ENCODE assay signal across 14 cellular contexts in the genomic region with DNA sequence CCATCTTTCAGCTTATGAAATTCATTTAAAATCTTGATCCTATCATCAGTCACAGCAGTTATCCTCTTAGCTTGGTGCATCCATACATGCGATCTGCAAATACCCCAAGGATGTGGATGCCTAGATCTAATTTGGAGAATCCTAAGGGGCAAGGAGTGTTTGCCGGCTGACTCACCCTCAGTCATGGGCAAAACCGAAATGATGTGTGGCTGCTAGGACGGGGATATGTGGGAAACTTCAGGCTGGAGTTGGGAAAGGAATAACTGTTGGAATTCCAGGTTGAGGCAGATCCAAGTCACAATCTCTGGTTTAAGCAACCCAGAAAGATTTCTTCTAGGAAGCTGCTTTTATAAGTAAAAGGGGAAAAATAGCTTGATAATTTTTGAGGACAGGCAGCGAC. TPM values are rescaled to one million over a fixed set of nuclear protein-coding genes. Genes with fewer than 3 reads are reported as not detected.
DNase-seq lines count a peak whose midpoint lies in the region; TF ChIP-seq lines count a peak whose summit lies in the region.
"Had no signal": no experiment of that assay in that cellular context is flagged by ENCODE, and none has a peak within 500 bp of the region (broad histone marks: within the 10 kb centered on the region; RNA-seq: fewer than 3 reads in every experiment).

No MANE protein-coding gene starts in this region.

- intact Hi-C loops in esophagus muscularis mucosa (cut with DNase I) = no loop called here

- no peak for TF ChIP-seq EP300 in esophagus muscularis mucosa (IDR thresholded peaks at IDR 0.05)

- POLR2A ChIA-PET in HEK293 (lab: Yijun Ruan, JAX) = no interaction called here

- H3K4me3 ChIP-seq in HEK293 (ENCODE audit: low read depth, low read length) (no peak overlapping the region), fibroblast of villous mesenchyme (ENCODE audit: low read depth, low read length) (peak overlapping the region; percentile 9), urinary bladder (ENCODE audit: low read depth, low read length) (peak overlapping the region; percentile 2), esophagus muscularis mucosa (no peak overlapping the region)

- 60% methylated on average over 5 of the region's 5 CpGs for WGBS in urinary bladder
- WGBS in esophagus muscularis mucosa = 63% methylated on average over 5 of the region's 5 CpGs

- H3K9me3 ChIP-seq in HEK293 (ENCODE audit: control insufficient read depth, insufficient read depth, low read depth, low read length) = no peaks in the 10 kb centered on the region
- no peaks in the 10 kb centered on the region for H3K9me3 ChIP-seq in esophagus muscularis mucosa

- H3K36me3 ChIP-seq in HEK293 (ENCODE audit: control insufficient read depth in 2 of 2, insufficient read depth in 1 of 2, low read length in 2 of 2) = no peaks in the 10 kb centered on the region
- no peaks in the 10 kb centered on the region for H3K36me3 ChIP-seq in urinary bladder (ENCODE audit: insufficient read depth)
- H3K36me3 ChIP-seq in esophagus muscularis mucosa = no peaks in the 10 kb centered on the region

- TF ChIP-seq CTCF in HEK293 (tag by site-specific recombination; IDR thresholded peaks at IDR 0.05) (no peak), fibroblast of villous mesenchyme (IDR thresholded peaks at IDR 0.05; ENCODE audit: insufficient read depth, low read depth, low read length) (no peak), esophagus muscularis mucosa (IDR thresholded peaks at IDR 0.05) (no peak)

- DNase-seq in RPMI7951 (ENCODE audit: low read depth) (peak; percentile 14), fibroblast of villous mesenchyme (ENCODE audit: low read depth) (peak; percentile 29), SW 1271 (lab: John Stamatoyannopoulos, UW) (no peak), SKM-1 treated with dmso at 0.1 percent for 144 hours (lab: John Stamatoyannopoulos, UW; ENCODE audit: unreplicated experiment) (no peak), esophagus muscularis mucosa (ENCODE audit: extremely low spot score) (no peak)
- DNase-seq: CD4-positive, CD25-positive, alpha-beta regulatory T cell; H9; NCI-H1048; NCI-H146; NCI-H2081; NCI-H748 treated with DMSO at 0.1 percent for 48 hours; SHP77 treated with DMSO at 0.1 percent for 48 hours had no signal

- H3K27ac ChIP-seq in HEK293 (ENCODE audit: extremely low read depth, low read depth, low read length) (peak overlapping the region; percentile 51), urinary bladder (ENCODE audit: low read depth) (peak overlapping the region; percentile 16), esophagus muscularis mucosa (replicated peaks in 1 of 4) (no peak overlapping the region)

- H3K4me1 ChIP-seq in HEK293 (ENCODE audit: control insufficient read depth, insufficient read depth, low read length) (peaks cover 28% of the 10 kb centered on the region), urinary bladder (ENCODE audit: insufficient read depth) (no peaks in the 10 kb centered on the region), esophagus muscularis mucosa (peaks cover 0 to 4% (median 3%) of the 10 kb centered on the region in 4 donors)

- no peak for TF ChIP-seq POLR2A in esophagus muscularis mucosa (IDR thresholded peaks at IDR 0.05; ENCODE audit: low read depth)

- peaks cover 0 to 40% (median 11%) of the 10 kb centered on the region in 4 donors for H3K27me3 ChIP-seq in esophagus muscularis mucosa

- CTCF ChIA-PET in HEK293 (lab: Yijun Ruan, JAX) = interaction anchor here (0.8 to 5.3 kb wide), 4 partner anchors 11 to 36 kb away, joined by 3 to 39 read pairs (median 3); no protein-coding TSS in a partner anchor

TF ChIP-seq in HEK293, 187 proteins besides CTCF, POLR2A, EP300 and RAD21:
- TF ChIP-seq, protein P1, sequence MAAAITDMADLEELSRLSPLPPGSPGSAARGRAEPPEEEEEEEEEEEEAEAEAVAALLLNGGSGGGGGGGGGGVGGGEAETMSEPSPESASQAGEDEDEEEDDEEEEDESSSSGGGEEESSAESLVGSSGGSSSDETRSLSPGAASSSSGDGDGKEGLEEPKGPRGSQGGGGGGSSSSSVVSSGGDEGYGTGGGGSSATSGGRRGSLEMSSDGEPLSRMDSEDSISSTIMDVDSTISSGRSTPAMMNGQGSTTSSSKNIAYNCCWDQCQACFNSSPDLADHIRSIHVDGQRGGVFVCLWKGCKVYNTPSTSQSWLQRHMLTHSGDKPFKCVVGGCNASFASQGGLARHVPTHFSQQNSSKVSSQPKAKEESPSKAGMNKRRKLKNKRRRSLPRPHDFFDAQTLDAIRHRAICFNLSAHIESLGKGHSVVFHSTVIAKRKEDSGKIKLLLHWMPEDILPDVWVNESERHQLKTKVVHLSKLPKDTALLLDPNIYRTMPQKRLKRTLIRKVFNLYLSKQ (tag by site-specific recombination; IDR thresholded peaks at IDR 0.05; ENCODE audit: borderline replicate concordance) = no peak
- TF ChIP-seq ZNF514 (tag by site-specific recombination; IDR thresholded peaks at IDR 0.05) (no peak), ZNF548 (tag by site-specific recombination; IDR thresholded peaks at IDR 0.05) (no peak), TRIM28 (IDR thresholded peaks at IDR 0.05; ENCODE audit: borderline replicate concordance, low read length) (no peak), MYNN (tag by site-specific recombination; IDR thresholded peaks at IDR 0.05; ENCODE audit: borderline replicate concordance) (no peak), ZNF175 (tag by site-specific recombination; IDR thresholded peaks at IDR 0.05) (no peak), SALL2 (tag by site-specific recombination; IDR thresholded peaks at IDR 0.05; ENCODE audit: borderline replicate concordance) (no peak), ZNF596 (tag by site-specific recombination; IDR thresholded peaks at IDR 0.05) (no peak), ZNF221 (tag by site-specific recombination; IDR thresholded peaks at IDR 0.05; ENCODE audit: borderline replicate concordance) (no peak), ZNF544 (tag by site-specific recombination; IDR thresholded peaks at IDR 0.05) (no peak), BCL11B (tag by site-specific recombination; IDR thresholded peaks at IDR 0.05; ENCODE audit: low read depth) (no peak), ZSCAN16 (tag by site-specific recombination; IDR thresholded peaks at IDR 0.05) (no peak), ZNF48 (tag by site-specific recombination; IDR thresholded peaks at IDR 0.05) (no peak), KLF7 (tag by site-specific recombination; IDR thresholded peaks at IDR 0.05; ENCODE audit: borderline replicate concordance) (no peak), ZNF707 (tag by site-specific recombination; IDR thresholded peaks at IDR 0.05) (no peak), ZNF133 (tag by site-specific recombination; IDR thresholded peaks at IDR 0.05) (no peak), ZNF792 (tag by site-specific recombination; IDR thresholded peaks at IDR 0.05) (no peak)
- TF ChIP-seq, protein P2, sequence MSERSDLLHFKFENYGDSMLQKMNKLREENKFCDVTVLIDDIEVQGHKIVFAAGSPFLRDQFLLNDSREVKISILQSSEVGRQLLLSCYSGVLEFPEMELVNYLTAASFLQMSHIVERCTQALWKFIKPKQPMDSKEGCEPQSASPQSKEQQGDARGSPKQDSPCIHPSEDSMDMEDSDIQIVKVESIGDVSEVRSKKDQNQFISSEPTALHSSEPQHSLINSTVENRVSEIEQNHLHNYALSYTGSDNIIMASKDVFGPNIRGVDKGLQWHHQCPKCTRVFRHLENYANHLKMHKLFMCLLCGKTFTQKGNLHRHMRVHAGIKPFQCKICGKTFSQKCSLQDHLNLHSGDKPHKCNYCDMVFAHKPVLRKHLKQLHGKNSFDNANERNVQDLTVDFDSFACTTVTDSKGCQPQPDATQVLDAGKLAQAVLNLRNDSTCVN (tag by site-specific recombination; optimal IDR thresholded peaks at IDR 0.05) = no peak
- TF ChIP-seq, protein P3, sequence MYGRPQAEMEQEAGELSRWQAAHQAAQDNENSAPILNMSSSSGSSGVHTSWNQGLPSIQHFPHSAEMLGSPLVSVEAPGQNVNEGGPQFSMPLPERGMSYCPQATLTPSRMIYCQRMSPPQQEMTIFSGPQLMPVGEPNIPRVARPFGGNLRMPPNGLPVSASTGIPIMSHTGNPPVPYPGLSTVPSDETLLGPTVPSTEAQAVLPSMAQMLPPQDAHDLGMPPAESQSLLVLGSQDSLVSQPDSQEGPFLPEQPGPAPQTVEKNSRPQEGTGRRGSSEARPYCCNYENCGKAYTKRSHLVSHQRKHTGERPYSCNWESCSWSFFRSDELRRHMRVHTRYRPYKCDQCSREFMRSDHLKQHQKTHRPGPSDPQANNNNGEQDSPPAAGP (tag by site-specific recombination; IDR thresholded peaks at IDR 0.05) = no peak

RNA-seq across cellular contexts. Expression of a gene that starts 19.7 kb away (rescaled TPM):
- total RNA-seq in RPMI7951 (2014; rRNA removed; shearing (Covaris generic)) = 24.2 and 32.3 TPM in 2 replicates
- total RNA-seq in fibroblast of villous mesenchyme (27.2 and 49.0 TPM in 2 replicates), urinary bladder (11.6 TPM), esophagus muscularis mucosa (10 to 100 TPM; 31.0 to 37.4 (median 36.0) TPM)
- polyA plus RNA-seq in urinary bladder = 23.2 TPM

Comparison
In these comparisons a context has a peak if more than half of its experiments do, and no peak if none do; other contexts are left out.
1. H3K27ac ChIP-seq: peak in HEK293 (single experiment) and urinary bladder (single experiment); none in esophagus muscularis mucosa (0 of 4).
2. H3K4me3 ChIP-seq: peak in fibroblast of villous mesenchyme (single experiment) and urinary bladder (single experiment); none in HEK293 (single experiment) and esophagus muscularis mucosa (0 of 4).
3. DNase-seq: peak in RPMI7951 (single experiment) and fibroblast of villous mesenchyme (single experiment); none in SW 1271 (0 of 2), SKM-1 treated with dmso at 0.1 percent for 144 hours (single experiment) and esophagus muscularis mucosa (single experiment).